9 cellular contexts compared by ENCODE assay signal in the genomic region with DNA sequence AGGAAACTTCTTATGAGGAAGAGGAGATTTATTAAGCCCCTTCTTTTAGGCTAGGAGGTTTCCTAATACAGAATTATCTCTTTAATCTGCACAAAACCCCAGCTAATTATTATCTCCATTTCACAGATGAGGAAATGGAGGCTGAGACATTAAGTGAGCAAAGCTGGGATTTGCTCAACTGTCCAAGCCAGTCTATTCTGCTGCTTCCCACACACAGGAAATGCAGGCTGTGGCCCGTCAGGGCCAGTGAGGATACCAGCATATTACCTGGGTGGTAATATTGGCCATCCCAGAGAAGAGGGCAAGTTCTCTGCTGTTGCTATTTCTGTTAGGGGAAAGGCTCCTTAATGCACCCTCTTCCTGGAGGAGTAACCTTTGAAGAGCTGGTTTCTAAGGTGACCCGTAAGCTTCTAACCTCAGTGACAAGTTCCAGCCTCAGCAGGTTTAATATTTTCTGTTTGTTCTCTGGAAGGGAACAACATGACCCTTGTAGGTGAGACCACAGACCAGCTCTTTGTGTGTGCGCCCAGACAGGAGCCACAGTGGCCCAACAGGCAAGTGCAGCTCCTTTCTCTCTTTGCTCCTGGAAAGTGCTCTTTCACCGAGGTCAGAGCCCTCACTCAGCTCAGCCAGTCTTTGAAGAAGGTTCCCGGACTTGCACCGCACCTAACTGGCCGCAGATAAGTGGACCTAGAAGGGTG. TPM values are rescaled to one million over a fixed set of nuclear protein-coding genes. Genes with fewer than 3 reads are reported as not detected.
DNase-seq lines count a peak whose midpoint lies in the region; ATAC-seq and TF ChIP-seq lines count a peak whose summit lies in the region.
"Had no signal": no experiment of that assay in that cellular context is flagged by ENCODE, and none has a peak within 500 bp of the region (broad histone marks: within the 10 kb centered on the region; RNA-seq: fewer than 3 reads in every experiment).

No MANE protein-coding gene starts in this region.

- DNase-seq in Karpas-422 (no peak), lung (ENCODE audit: low spot score) (no peak), erythroblast (lab: John Stamatoyannopoulos, UW) (no peak), NCI-H510A treated with DMSO at 0.1 percent for 48 hours (lab: John Stamatoyannopoulos, UW) (no peak)
- DNase-seq in stimulated activated CD4-positive, alpha-beta T cell treated with anti-CD3 and anti-CD28 coated beads, Interleukin-4, amount 100 ng/mL, for 24 hours: no peak
- DNase-seq in stimulated activated CD4-positive, alpha-beta T cell treated with anti-CD3 and anti-CD28 coated beads, Interleukin-2, amount 100 ng/mL, for 24 hours: no peak

- H3K27me3 ChIP-seq in Karpas-422 (ENCODE audit: low read length) (no peaks in the 10 kb centered on the region), lung (ENCODE audit: control insufficient read depth, insufficient read depth) (no peaks in the 10 kb centered on the region)
- H3K27me3 ChIP-seq: cardiac muscle cell had no signal

- no peak for TF ChIP-seq POLR2A in erythroblast (IDR thresholded peaks at IDR 0.05; ENCODE audit: low read length)

- H3K36me3 ChIP-seq in Karpas-422 (ENCODE audit: insufficient read depth, low read length) (no peaks in the 10 kb centered on the region), lung (ENCODE audit: control insufficient read depth in 2 of 2, insufficient read depth in 2 of 2, low read length in 2 of 2) (no peaks in the 10 kb centered on the region)
- H3K36me3 ChIP-seq: cardiac muscle cell had no signal

- no peaks in the 10 kb centered on the region for H4K20me1 ChIP-seq in Karpas-422 (ENCODE audit: insufficient read depth, low read depth, low read length)

- H3K9me2 ChIP-seq in Karpas-422 (replicated peaks; ENCODE audit: insufficient read depth, low read length): no peaks in the 10 kb centered on the region

- no peak overlapping the region for H3K27ac ChIP-seq in Karpas-422 (ENCODE audit: low read length)
- H3K27ac ChIP-seq in lung (ENCODE audit: low read depth in 1 of 2, low read length in 1 of 2): peak overlapping the region in 1 of 2 donors; percentile 83
- H3K27ac ChIP-seq: cardiac muscle cell had no signal

- H3K9me3 ChIP-seq in Karpas-422 (ENCODE audit: low read length) (no peaks in the 10 kb centered on the region), lung (ENCODE audit: control insufficient read depth in 2 of 2, insufficient read depth in 1 of 2, low read length in 1 of 2) (no peaks in the 10 kb centered on the region)

- no peak overlapping the region for H3K9ac ChIP-seq in Karpas-422 (ENCODE audit: low read length)

- H3K79me2 ChIP-seq in Karpas-422 (ENCODE audit: low read length): no peaks in the 10 kb centered on the region

- ATAC-seq in GM21447 (IDR thresholded peaks at IDR 0.05; ENCODE audit: unreplicated experiment) (peak; percentile 39), lung (ENCODE audit: insufficient read depth, low FRiP score) (peak; percentile 8)

- peak overlapping the region; percentile 21 for H3K4me2 ChIP-seq in Karpas-422 (ENCODE audit: low read depth, low read length, poor library complexity, severe bottlenecking)

- WGBS in lung, 2 donors: 23 to 29% methylated on average over 7 of the region's 7 CpGs

- H3K4me1 ChIP-seq in Karpas-422 (ENCODE audit: low read length) (peaks cover 26% of the 10 kb centered on the region), lung (ENCODE audit: control insufficient read depth in 2 of 2, insufficient read depth in 2 of 2, low read length in 2 of 2) (peaks cover 7 to 12% of the 10 kb centered on the region in 2 donors)

- H3K4me3 ChIP-seq in GM12875 (ENCODE audit: low read depth, low read length): peak overlapping the region; percentile 17
- peak overlapping the region; percentile 10; the same call in 1 of the 2 replicates for H3K4me3 ChIP-seq in Karpas-422 (ENCODE audit: low read length)
- H3K4me3 ChIP-seq in lung: no peak overlapping the region
- H3K4me3 ChIP-seq: cardiac muscle cell had no signal

- TF ChIP-seq CTCF in GM12875 (IDR thresholded peaks at IDR 0.05; ENCODE audit: borderline replicate concordance, insufficient read depth, low read depth, low read length) (no peak), lung (IDR thresholded peaks at IDR 0.05; ENCODE audit: control extremely low read depth, extremely low read depth) (no peak)

- H2AFZ ChIP-seq in Karpas-422 (ENCODE audit: low read length): peak overlapping the region; percentile 16; the same call in 1 of the 2 replicates

RNA-seq across cellular contexts. Expression of a gene that starts 35.6 kb away (rescaled TPM):
- not detected in 2 replicates for total RNA-seq in Karpas-422 (2014; rRNA removed; shearing (Covaris generic); ENCODE audit: low replicate concordance)
- total RNA-seq in lung: 10 to 100 TPM; 30.4 to 52.6 TPM
- 10 to 100 TPM in 1 of 2 donors, 1 to 10 TPM in 1; 9.0 to 18.6 TPM for polyA plus RNA-seq in lung

Comparison
In these comparisons a context has a peak if more than half of its experiments do, and no peak if none do; other contexts are left out.
1. RNA of a gene that starts 35.6 kb away (total RNA-seq): 30.4 to 52.6 TPM in lung; not detected in Karpas-422; every median in the first group is over 10 times any median in the second.